8 cellular contexts compared by ENCODE assay signal in genomic region chr11:47642099-47642855, GRCh38.
DNase-seq lines count a peak whose midpoint lies in the region; ATAC-seq and TF ChIP-seq lines count a peak whose summit lies in the region.

Gene MTCH2, minus strand, starts transcription at chr11:47642559. Its CDS starts 94 bp downstream, at chr11:47642465.

- H3K36me3 Mint-ChIP-seq in central memory CD8-positive, alpha-beta T cell (ENCODE audit: insufficient read depth) = peaks cover 18% of the 10 kb centered on the region

- H3K4me3 ChIP-seq in AG09309 (ENCODE audit: control insufficient read depth, low read depth, low read length) = peak within 1 kb of the TSS; percentile 65

- TF ChIP-seq CTCF in AG09309 (IDR thresholded peaks at IDR 0.05; ENCODE audit: control insufficient read depth, insufficient read depth, low read depth, low read length, missing control alignments) = no peak

- no peaks in the 10 kb centered on the region for H3K9me3 Mint-ChIP-seq in central memory CD8-positive, alpha-beta T cell

- H3K4me1 Mint-ChIP-seq in central memory CD8-positive, alpha-beta T cell = peaks cover 8% of the 10 kb centered on the region

- DNase-seq in AG09309 (ENCODE audit: low read depth) (peak; percentile 84), NCI-H345 treated with DMSO at 0.1 percent for 48 hours (lab: John Stamatoyannopoulos, UW; ENCODE audit: unreplicated experiment) (peak; percentile 91), islet precursor cell (peak; percentile 98)
- peak; percentile 91 for DNase-seq in activated CD4-positive, CD25-positive, alpha-beta regulatory T cell treated with anti-CD3 and anti-CD28 coated beads, Interleukin-2, amount 50 U/mL, for 16 hours (ENCODE audit: low read depth, low spot score)
- peak; percentile 90 to 92 for DNase-seq in central memory CD8-positive, alpha-beta T cell (ENCODE audit: low spot score in 2 of 2)
- peak; percentile 92 to 95 (median 94) for DNase-seq in stimulated activated CD4-positive, alpha-beta T cell treated with anti-CD3 and anti-CD28 coated beads, Interleukin-12 subunit alpha, Interleukin-12 subunit beta, amount 100 ng/mL, for 48 hours (ENCODE audit: low read depth in 2 of 3, low spot score in 1 of 3)

- H3K27me3 Mint-ChIP-seq in central memory CD8-positive, alpha-beta T cell = no peaks in the 10 kb centered on the region

- H3K4me3 Mint-ChIP-seq in central memory CD8-positive, alpha-beta T cell = peak within 1 kb of the TSS; percentile 89

- H3K27ac Mint-ChIP-seq in central memory CD8-positive, alpha-beta T cell (ENCODE audit: low read depth) = peak within 1 kb of the TSS; percentile 92

- ATAC-seq in GM19025 (IDR thresholded peaks at IDR 0.05; ENCODE audit: low read depth, unreplicated experiment) (peak; percentile 90), HG03342 (IDR thresholded peaks at IDR 0.05; ENCODE audit: unreplicated experiment) (peak; percentile 89)
- peak; percentile 91 for ATAC-seq in central memory CD8-positive, alpha-beta T cell (replicated peaks; ENCODE audit: extremely low read depth, poor library complexity, severe bottlenecking)

Comparison
In these comparisons a context has a peak if more than half of its experiments do, and no peak if none do; other contexts are left out.
1. Peak in every context shown above with its lines: DNase-seq, ATAC-seq and H3K4me3 ChIP-seq.